ENCODE assay signal across 27 cellular contexts in genomic region chrX:31318866-31319265, GRCh38.
"Had no signal": no experiment of that assay in that cellular context is flagged by ENCODE, and none has a peak within 500 bp of the region (broad histone marks: within the 10 kb centered on the region; RNA-seq: fewer than 3 reads in every experiment).

No MANE protein-coding gene starts in this region.

- H3K4me1 ChIP-seq: body of pancreas, Peyer's patch had no signal

- H3K27ac Mint-ChIP-seq: activated B cell treated with CpG ODN at 0.5 μM for 24 hours; activated CD4-positive, alpha-beta T cell treated with anti-CD3 and anti-CD28 coated beads, Interleukin-2, amount 10 ng/mL, durations not matched to agents 24 days and 14 days; activated CD8-positive, alpha-beta memory T cell treated with anti-CD3 and anti-CD28 coated beads, Interleukin-2, amount 10 ng/mL, durations not matched to agents 7 days and 5 days; activated naive CD4-positive, alpha-beta T cell treated with anti-CD3 and anti-CD28 coated beads, Interleukin-2, amount 50 U/mL, for 24 hours; activated T-cell treated with anti-CD3 and anti-CD28 coated beads, Interleukin-2, amount 50 U/mL, for 24 hours; activated T-helper 1 cell treated with anti-CD3 and anti-CD28 coated beads, Interleukin-12 subunit alpha, Interleukin-12 subunit beta, Interleukin-2, Interleukin-4 antibody, amounts not matched to agents 30 ng/mL and 10 ng/mL and 1 ng/mL, durations not matched to agents 14 hours and 24 hours and 36 hours; T-helper 17 cell had no signal

- H3K9me3 Mint-ChIP-seq: activated B cell treated with CpG ODN at 0.5 μM for 24 hours; activated CD4-positive, alpha-beta T cell treated with anti-CD3 and anti-CD28 coated beads, Interleukin-2, amount 10 ng/mL, durations not matched to agents 24 days and 14 days; activated naive CD4-positive, alpha-beta T cell treated with anti-CD3 and anti-CD28 coated beads, Interleukin-2, amount 50 U/mL, for 24 hours; activated T-cell treated with anti-CD3 and anti-CD28 coated beads, Interleukin-2, amount 50 U/mL, for 24 hours; activated T-helper 1 cell treated with anti-CD3 and anti-CD28 coated beads, Interleukin-12 subunit alpha, Interleukin-12 subunit beta, Interleukin-2, Interleukin-4 antibody, amounts not matched to agents 30 ng/mL and 10 ng/mL and 1 ng/mL, durations not matched to agents 14 hours and 24 hours and 36 hours had no signal

- H3K9me3 ChIP-seq: body of pancreas, Peyer's patch had no signal

- H3K4me1 Mint-ChIP-seq: activated CD4-positive, alpha-beta T cell treated with anti-CD3 and anti-CD28 coated beads, Interleukin-2, amount 10 ng/mL, durations not matched to agents 24 days and 14 days; activated CD8-positive, alpha-beta memory T cell treated with anti-CD3 and anti-CD28 coated beads, Interleukin-2, amount 10 ng/mL, durations not matched to agents 7 days and 5 days; activated naive CD4-positive, alpha-beta T cell treated with anti-CD3 and anti-CD28 coated beads, Interleukin-2, amount 50 U/mL, for 24 hours; central memory CD8-positive, alpha-beta T cell; T-helper 17 cell had no signal

- H3K27me3 Mint-ChIP-seq: activated B cell treated with CpG ODN at 0.5 μM for 24 hours; activated CD8-positive, alpha-beta memory T cell treated with anti-CD3 and anti-CD28 coated beads, Interleukin-2, amount 10 ng/mL, durations not matched to agents 7 days and 5 days; activated naive CD4-positive, alpha-beta T cell treated with anti-CD3 and anti-CD28 coated beads, Interleukin-2, amount 50 U/mL, for 24 hours; central memory CD8-positive, alpha-beta T cell; T-helper 17 cell had no signal

- H3K36me3 ChIP-seq: Peyer's patch had no signal

- H3K4me3 ChIP-seq: body of pancreas, Peyer's patch had no signal

- H3K36me3 Mint-ChIP-seq: activated CD8-positive, alpha-beta memory T cell treated with anti-CD3 and anti-CD28 coated beads, Interleukin-2, amount 10 ng/mL, durations not matched to agents 7 days and 5 days; activated naive CD4-positive, alpha-beta T cell treated with anti-CD3 and anti-CD28 coated beads, Interleukin-2, amount 50 U/mL, for 24 hours had no signal

- H3K9ac ChIP-seq: KMS-11 had no signal

- ATAC-seq: activated CD8-positive, alpha-beta memory T cell treated with anti-CD3 and anti-CD28 coated beads, Interleukin-2, amount 10 ng/mL, durations not matched to agents 7 days and 5 days; body of pancreas; T-helper 17 cell had no signal

- DNase-seq: activated B cell treated with CpG ODN at 0.5 μM for 24 hours; activated CD4-positive, alpha-beta T cell treated with anti-CD3 and anti-CD28 coated beads for 1 hour; activated CD4-positive, alpha-beta T cell treated with anti-CD3 and anti-CD28 coated beads, Interleukin-2, amount 10 ng/mL, durations not matched to agents 24 days and 14 days; activated CD4-positive, alpha-beta T cell treated with anti-CD3 and anti-CD28 coated beads, Interleukin-2, amount 50 U/mL, for 48 hours; activated CD8-positive, alpha-beta memory T cell treated with anti-CD3 and anti-CD28 coated beads, Interleukin-2, amount 10 ng/mL, durations not matched to agents 7 days and 5 days; activated effector memory CD4-positive, alpha-beta T cell treated with Interleukin-2 at 50 U/mL for 16 hours; activated naive CD4-positive, alpha-beta T cell; activated T-cell treated with anti-CD3 and anti-CD28 coated beads, Interleukin-2, amount 50 U/mL, for 24 hours; aorta; body of pancreas; NCI-H1105; NCI-H1436; NCI-H187; NCI-H2081; NCI-H446; NCI-H524; NCI-H748 treated with DMSO at 0.1 percent for 48 hours; OCI-M1; Peyer's patch; Right ventricle myocardium superior; T-helper 17 cell; T-helper 9 cell had no signal

- H3K4me3 Mint-ChIP-seq: activated B cell treated with CpG ODN at 0.5 μM for 24 hours; activated CD4-positive, alpha-beta T cell treated with anti-CD3 and anti-CD28 coated beads, Interleukin-2, amount 10 ng/mL, durations not matched to agents 24 days and 14 days; activated CD8-positive, alpha-beta memory T cell treated with anti-CD3 and anti-CD28 coated beads, Interleukin-2, amount 10 ng/mL, durations not matched to agents 7 days and 5 days; activated naive CD4-positive, alpha-beta T cell treated with anti-CD3 and anti-CD28 coated beads, Interleukin-2, amount 50 U/mL, for 24 hours; activated T-cell treated with anti-CD3 and anti-CD28 coated beads, Interleukin-2, amount 50 U/mL, for 24 hours; activated T-helper 1 cell treated with anti-CD3 and anti-CD28 coated beads, Interleukin-12 subunit alpha, Interleukin-12 subunit beta, Interleukin-2, Interleukin-4 antibody, amounts not matched to agents 30 ng/mL and 10 ng/mL and 1 ng/mL, durations not matched to agents 14 hours and 24 hours and 36 hours; central memory CD8-positive, alpha-beta T cell; T-helper 17 cell had no signal

- H3K27me3 ChIP-seq: body of pancreas, Peyer's patch had no signal

- H3K4me2 ChIP-seq: KMS-11 had no signal

- H3K27ac ChIP-seq: body of pancreas, KMS-11, Peyer's patch, RWPE1 had no signal
